11 cellular contexts compared by ENCODE assay signal in genomic region chr15:88656760-88657221, GRCh38. TPM values are rescaled to one million over a fixed set of nuclear protein-coding genes. Genes with fewer than 3 reads are reported as not detected.
DNase-seq lines count a peak whose midpoint lies in the region; ATAC-seq and TF ChIP-seq lines count a peak whose summit lies in the region.
"Had no signal": no experiment of that assay in that cellular context is flagged by ENCODE, and none has a peak within 500 bp of the region (broad histone marks: within the 10 kb centered on the region; RNA-seq: fewer than 3 reads in every experiment).

No MANE protein-coding gene starts in this region.

- H3K27ac Mint-ChIP-seq in activated naive CD8-positive, alpha-beta T cell treated with anti-CD3 and anti-CD28 coated beads, Interleukin-2, amount 50 U/mL, for 24 hours, result no peak overlapping the region
- H3K27ac Mint-ChIP-seq in Calu3 (ENCODE audit: unreplicated experiment), result no peak overlapping the region
- no peak overlapping the region for H3K27ac Mint-ChIP-seq in endodermal cell
- H3K27ac Mint-ChIP-seq: T-helper 1 cell treated with Interleukin-12 subunit alpha and Interleukin-12 subunit beta and Interleukin-4 antibody, amounts not matched to agents 30 μg/mL and 1 μg/mL, for 36 hours had no signal

- no peak overlapping the region for H3K27ac ChIP-seq in endodermal cell (ENCODE audit: low read depth, low read length)
- H3K27ac ChIP-seq: vagina had no signal

- no peaks in the 10 kb centered on the region for H3K27me3 Mint-ChIP-seq in activated naive CD8-positive, alpha-beta T cell treated with anti-CD3 and anti-CD28 coated beads, Interleukin-2, amount 50 U/mL, for 24 hours
- H3K27me3 Mint-ChIP-seq in Calu3 (ENCODE audit: unreplicated experiment) (no peaks in the 10 kb centered on the region), endodermal cell (ENCODE audit: insufficient read depth) (peaks cover 5% of the 10 kb centered on the region)

- no peaks in the 10 kb centered on the region for H3K36me3 ChIP-seq in endodermal cell (ENCODE audit: control insufficient read depth, insufficient read depth, low read length)
- H3K36me3 ChIP-seq: vagina had no signal

- H3K9me3 Mint-ChIP-seq in activated naive CD8-positive, alpha-beta T cell treated with anti-CD3 and anti-CD28 coated beads, Interleukin-2, amount 50 U/mL, for 24 hours, result no peaks in the 10 kb centered on the region
- H3K9me3 Mint-ChIP-seq in Calu3 (ENCODE audit: low read depth, unreplicated experiment) (no peaks in the 10 kb centered on the region), endodermal cell (no peaks in the 10 kb centered on the region)
- H3K9me3 Mint-ChIP-seq: T-helper 1 cell treated with Interleukin-12 subunit alpha and Interleukin-12 subunit beta and Interleukin-4 antibody, amounts not matched to agents 30 μg/mL and 1 μg/mL, for 36 hours had no signal

- peaks cover 4% of the 10 kb centered on the region for H3K27me3 ChIP-seq in endodermal cell (ENCODE audit: control insufficient read depth, insufficient read depth, low read length, poor library complexity, severe bottlenecking)
- H3K27me3 ChIP-seq: vagina had no signal

- DNase-seq in GM12865 (ENCODE audit: low read depth) (peak; percentile 89), Calu3 (no peak), endodermal cell (no peak), cortex of kidney (lab: John Stamatoyannopoulos, UW) (no peak), HCEC 1CT (no peak)
- DNase-seq in activated naive CD8-positive, alpha-beta T cell treated with anti-CD3 and anti-CD28 coated beads, Interleukin-2, amount 50 U/mL, for 24 hours, result no peak

- intact Hi-C loops in Calu3 (cut with micrococcal nuclease; ENCODE audit: unreplicated experiment), result loop anchor here (1.0 to 5.0 kb wide), 4 partner anchors 34 to 241 kb away; partner anchors contain the start of genes AEN and HAPLN3

- no peaks in the 10 kb centered on the region for H3K36me3 Mint-ChIP-seq in activated naive CD8-positive, alpha-beta T cell treated with anti-CD3 and anti-CD28 coated beads, Interleukin-2, amount 50 U/mL, for 24 hours (ENCODE audit: low read depth)
- H3K36me3 Mint-ChIP-seq in Calu3 (ENCODE audit: insufficient read depth, unreplicated experiment), result peaks cover 21% of the 10 kb centered on the region
- no peaks in the 10 kb centered on the region for H3K36me3 Mint-ChIP-seq in endodermal cell (ENCODE audit: low read depth)

- 85 to 90% methylated on average over 8 to 10 of the region's 10 CpGs for WGBS in endodermal cell (ENCODE audit: insufficient coverage in 1 of 2, insufficient read length in 1 of 2), 2 experiments

- no peak for TF ChIP-seq CTCF in GM12865 (IDR thresholded peaks at IDR 0.05; ENCODE audit: insufficient read depth, low read depth, low read length, missing control alignments)
- no peak for TF ChIP-seq CTCF in Calu3 (IDR thresholded peaks at IDR 0.05; ENCODE audit: unreplicated experiment)
- no peak for TF ChIP-seq CTCF in endodermal cell (conservative IDR thresholded peaks at IDR 0.05)

- H3K4me3 ChIP-seq in GM12865 (ENCODE audit: low read depth, low read length) (no peak overlapping the region), endodermal cell (ENCODE audit: low read length) (no peak overlapping the region)
- H3K4me3 ChIP-seq: skin epidermis, vagina had no signal

- no TSS peak for BruUV-seq in Calu3 (replicated peaks; lab: Mats Ljungman, UMichigan)

- no peaks in the 10 kb centered on the region for H3K4me1 ChIP-seq in endodermal cell (ENCODE audit: control insufficient read depth, insufficient read depth, low read length)

- peak; percentile 93 for ATAC-seq in GM19395 (IDR thresholded peaks at IDR 0.05; ENCODE audit: unreplicated experiment)
- ATAC-seq in HG03064 (IDR thresholded peaks at IDR 0.05; ENCODE audit: low read depth, unreplicated experiment), result peak; percentile 90
- peak; percentile 17 for ATAC-seq in activated naive CD8-positive, alpha-beta T cell treated with anti-CD3 and anti-CD28 coated beads, Interleukin-2, amount 50 U/mL, for 24 hours

- no peak overlapping the region for H3K9ac ChIP-seq in endodermal cell (ENCODE audit: extremely low read depth, low read length, poor library complexity, severe bottlenecking)

- peaks cover 79% of the 10 kb centered on the region for H3K4me1 Mint-ChIP-seq in activated naive CD8-positive, alpha-beta T cell treated with anti-CD3 and anti-CD28 coated beads, Interleukin-2, amount 50 U/mL, for 24 hours
- H3K4me1 Mint-ChIP-seq in Calu3 (ENCODE audit: low read depth, unreplicated experiment), result peaks cover 34% of the 10 kb centered on the region
- H3K4me1 Mint-ChIP-seq in endodermal cell, result no peaks in the 10 kb centered on the region

- H3K4me3 Mint-ChIP-seq in activated naive CD8-positive, alpha-beta T cell treated with anti-CD3 and anti-CD28 coated beads, Interleukin-2, amount 50 U/mL, for 24 hours, result no peak overlapping the region
- no peak overlapping the region for H3K4me3 Mint-ChIP-seq in Calu3 (ENCODE audit: low read depth, unreplicated experiment)
- H3K4me3 Mint-ChIP-seq in endodermal cell, result no peak overlapping the region
- H3K4me3 Mint-ChIP-seq: T-helper 1 cell treated with Interleukin-12 subunit alpha and Interleukin-12 subunit beta and Interleukin-4 antibody, amounts not matched to agents 30 μg/mL and 1 μg/mL, for 36 hours had no signal

- CTCF ChIA-PET in Calu3 (lab: Charles Lee), result interaction anchor here (0.5 to 1.3 kb wide), 5 partner anchors 8 to 401 kb away, joined by 3 to 5 read pairs (median 3); no protein-coding TSS in a partner anchor

- H3K9me3 ChIP-seq in endodermal cell (ENCODE audit: control insufficient read depth, low read length), result no peaks in the 10 kb centered on the region
- H3K9me3 ChIP-seq: vagina had no signal

RNA-seq across cellular contexts. Expression of gene ISG20, which starts 18.0 kb away (rescaled TPM):
- total RNA-seq in Calu3 (2022), result 75.6 and 155 TPM in 2 replicates
- total RNA-seq in endodermal cell, result 10 to 100 TPM in 1 of 2 donors, 1 to 10 TPM in 1; 9.3 to 11.4 TPM
- 2.8 TPM for polyA plus RNA-seq in endodermal cell (2013, experiment 1 of 2)
- 1.9 TPM for polyA plus RNA-seq in endodermal cell (2013, experiment 2 of 2)

RNA-seq across cellular contexts. Expression of gene AEN, which starts 35.7 kb away (rescaled TPM):
- total RNA-seq in Calu3 (2022) (34.9 and 43.4 TPM in 2 replicates), endodermal cell (10 to 100 TPM; 64.7 to 76.4 TPM)
- 43.9 TPM for polyA plus RNA-seq in endodermal cell (2013, experiment 1 of 2)
- 42.6 TPM for polyA plus RNA-seq in endodermal cell (2013, experiment 2 of 2)

Comparison
In these comparisons a context has a peak if more than half of its experiments do, and no peak if none do; other contexts are left out.
1. ATAC-seq: peak in every context shown above with its lines; median percentile 93 in GM19395; 90 in HG03064; 17 in activated naive CD8-positive, alpha-beta T cell treated with anti-CD3 and anti-CD28 coated beads, Interleukin-2, amount 50 U/mL, for 24 hours.